ENCODE assay signal across 22 cellular contexts in the genomic region with DNA sequence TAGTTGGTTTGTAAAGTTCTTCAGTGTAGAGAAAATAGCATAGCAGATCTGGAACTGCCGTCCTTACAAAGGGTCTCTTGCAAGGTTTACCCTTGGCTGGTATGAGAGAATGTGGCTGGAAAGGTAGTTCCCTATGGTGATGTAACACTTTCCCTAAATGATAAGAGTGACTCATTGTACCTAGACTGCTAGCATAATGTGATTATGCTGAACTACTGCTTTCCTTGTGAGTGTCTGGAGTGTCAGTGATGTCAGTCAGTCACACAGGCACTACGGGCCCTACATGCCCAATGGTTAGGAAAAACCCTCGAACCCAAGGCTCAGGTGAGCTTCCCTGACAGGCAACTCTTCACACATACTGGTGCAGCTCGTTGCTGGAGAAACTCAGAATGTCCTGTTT. TPM values are rescaled to one million over a fixed set of nuclear protein-coding genes. Genes with fewer than 3 reads are reported as not detected.
DNase-seq lines count a peak whose midpoint lies in the region; ATAC-seq and TF ChIP-seq lines count a peak whose summit lies in the region.
"Had no signal": no experiment of that assay in that cellular context is flagged by ENCODE, and none has a peak within 500 bp of the region (broad histone marks: within the 10 kb centered on the region; RNA-seq: fewer than 3 reads in every experiment).

No MANE protein-coding gene starts in this region.

- H3K27me3 ChIP-seq in body of pancreas = no peaks in the 10 kb centered on the region
- no peaks in the 10 kb centered on the region for H3K27me3 ChIP-seq in SJCRH30
- H3K27me3 ChIP-seq: ascending aorta, heart left ventricle, right atrium auricular region, testis had no signal

- 62 to 71% methylated on average over 3 to 4 of the region's 4 CpGs for WGBS in body of pancreas, 2 donors

- H3K4me3 ChIP-seq in body of pancreas (no peak overlapping the region), SJCRH30 (no peak overlapping the region)
- H3K4me3 ChIP-seq: ascending aorta, heart left ventricle, right atrium auricular region, testis had no signal

- peak overlapping the region; percentile 11 to 57 for H3K4me3 Mint-ChIP-seq in stimulated activated naive CD8-positive, alpha-beta T cell treated with anti-CD3 and anti-CD28 coated beads, Interleukin-15, amount 100 ng/mL, for 72 hours
- H3K4me3 Mint-ChIP-seq: activated CD8-positive, alpha-beta memory T cell treated with anti-CD3 and anti-CD28 coated beads, Interleukin-2, amount 10 ng/mL, durations not matched to agents 7 days and 5 days had no signal

- peaks cover 0 to 28% of the 10 kb centered on the region in 2 donors for H3K36me3 Mint-ChIP-seq in activated naive CD4-positive, alpha-beta T cell treated with anti-CD3 and anti-CD28 coated beads, Interleukin-2, amount 50 U/mL, for 72 hours

- TF ChIP-seq CTCF in body of pancreas (IDR thresholded peaks at IDR 0.05) = no peak
- TF ChIP-seq CTCF in GM13976 (IDR thresholded peaks at IDR 0.05; ENCODE audit: borderline replicate concordance, control extremely low read depth, extremely low read depth, insufficient read depth, missing control alignments) = no peak

- H3K4me1 Mint-ChIP-seq in stimulated activated naive CD8-positive, alpha-beta T cell treated with anti-CD3 and anti-CD28 coated beads, Interleukin-15, amount 100 ng/mL, for 72 hours = peaks cover 93% of the 10 kb centered on the region

- H3K9me3 ChIP-seq in body of pancreas (no peaks in the 10 kb centered on the region), SJCRH30 (replicated peaks) (no peaks in the 10 kb centered on the region)
- H3K9me3 ChIP-seq: ascending aorta, heart left ventricle, right atrium auricular region, testis had no signal

- no peak for TF ChIP-seq POLR2A in body of pancreas (IDR thresholded peaks at IDR 0.05)

- peaks cover 0 to 17% of the 10 kb centered on the region in 2 donors for H3K9me3 Mint-ChIP-seq in activated naive CD4-positive, alpha-beta T cell treated with anti-CD3 and anti-CD28 coated beads, Interleukin-2, amount 50 U/mL, for 72 hours
- peaks cover 12 to 20% of the 10 kb centered on the region in 2 donors for H3K9me3 Mint-ChIP-seq in stimulated activated naive CD8-positive, alpha-beta T cell treated with anti-CD3 and anti-CD28 coated beads, Interleukin-15, amount 100 ng/mL, for 72 hours

- in situ Hi-C loops in GM13976 (cut with MboI; ENCODE audit: low sequenced_read_pairs, unreplicated experiment) = no loop called here

- H3K36me3 ChIP-seq in body of pancreas (replicated peaks in 1 of 2; ENCODE audit: insufficient read depth in 1 of 2, low read depth in 2 of 2) (no peaks in the 10 kb centered on the region), SJCRH30 (no peaks in the 10 kb centered on the region)
- H3K36me3 ChIP-seq: ascending aorta, heart left ventricle, right atrium auricular region had no signal

- no peaks in the 10 kb centered on the region for H3K27me3 Mint-ChIP-seq in stimulated activated naive CD8-positive, alpha-beta T cell treated with anti-CD3 and anti-CD28 coated beads, Interleukin-15, amount 100 ng/mL, for 72 hours

- intact Hi-C loops in body of pancreas (cut with DNase I) = no loop called here

- peak; percentile 81 to 86 for ATAC-seq in activated naive CD4-positive, alpha-beta T cell treated with anti-CD3 and anti-CD28 coated beads, Interleukin-2, amount 50 U/mL, for 72 hours
- ATAC-seq in HG03039 (IDR thresholded peaks at IDR 0.05; ENCODE audit: unreplicated experiment) (peak; percentile 50), body of pancreas (peak; percentile 71)
- peak; percentile 86 for ATAC-seq in stimulated activated naive CD8-positive, alpha-beta T cell treated with anti-CD3 and anti-CD28 coated beads, Interleukin-15, amount 100 ng/mL, for 72 hours
- ATAC-seq: activated CD8-positive, alpha-beta memory T cell treated with anti-CD3 and anti-CD28 coated beads, Interleukin-2, amount 10 ng/mL, durations not matched to agents 7 days and 5 days; heart left ventricle; Panc1 had no signal

- no peak for DNase-seq in activated naive CD4-positive, alpha-beta T cell treated with anti-CD3 and anti-CD28 coated beads, Interleukin-2, amount 50 U/mL, for 72 hours (ENCODE audit: low spot score in 2 of 2)
- no peak for DNase-seq in activated naive CD4-positive, alpha-beta T cell treated with Interleukin-2 at 50 U/mL for 16 hours
- DNase-seq in body of pancreas (no peak), SJCRH30 (no peak), globus pallidus (ENCODE audit: low spot score) (no peak), GM13976 (ENCODE audit: low spot score) (no peak)
- DNase-seq in stimulated activated naive CD8-positive, alpha-beta T cell treated with anti-CD3 and anti-CD28 coated beads, Interleukin-15, amount 100 ng/mL, for 72 hours = no peak
- DNase-seq: activated CD8-positive, alpha-beta memory T cell treated with anti-CD3 and anti-CD28 coated beads, Interleukin-2, amount 10 ng/mL, durations not matched to agents 7 days and 5 days; activated gamma-delta T cell; GDM1; heart left ventricle; Karpas-422; NCI-H146; NCI-H226; stimulated activated CD4-positive, alpha-beta T cell treated with anti-CD3 and anti-CD28 coated beads, Interleukin-12 subunit alpha, Interleukin-12 subunit beta, amount 100 ng/mL, for 4 hours; T-helper 9 cell; testis had no signal

- H3K27ac ChIP-seq in body of pancreas (no peak overlapping the region), SJCRH30 (no peak overlapping the region)
- H3K27ac ChIP-seq: ascending aorta, heart left ventricle, right atrium auricular region, testis had no signal

- H3K27ac Mint-ChIP-seq in activated naive CD4-positive, alpha-beta T cell treated with anti-CD3 and anti-CD28 coated beads, Interleukin-2, amount 50 U/mL, for 72 hours = no peak overlapping the region
- H3K27ac Mint-ChIP-seq in stimulated activated naive CD8-positive, alpha-beta T cell treated with anti-CD3 and anti-CD28 coated beads, Interleukin-15, amount 100 ng/mL, for 72 hours = no peak overlapping the region
- H3K27ac Mint-ChIP-seq: activated CD8-positive, alpha-beta memory T cell treated with anti-CD3 and anti-CD28 coated beads, Interleukin-2, amount 10 ng/mL, durations not matched to agents 7 days and 5 days had no signal

- H3K4me1 ChIP-seq in body of pancreas (peaks cover 31% of the 10 kb centered on the region), SJCRH30 (no peaks in the 10 kb centered on the region)
- H3K4me1 ChIP-seq: ascending aorta, right atrium auricular region, testis had no signal

RNA-seq across cellular contexts. Expression of a gene that starts 28.5 kb away (rescaled TPM):
- 1 to 10 TPM in 1 of 2 donors, under 1 TPM in 1; 0.96 to 2.4 TPM for total RNA-seq in activated naive CD4-positive, alpha-beta T cell treated with anti-CD3 and anti-CD28 coated beads, Interleukin-2, amount 50 U/mL, for 72 hours
- total RNA-seq in body of pancreas = 1 to 10 TPM in 1 of 2 donors, not detected in 1; 2.3 TPM
- not detected in 2 replicates for total RNA-seq in SJCRH30 (2014; rRNA removed; shearing (Covaris generic))
- total RNA-seq: ascending aorta, HT1080 had no signal
